ENCODE assay signal across 8 cellular contexts in the genomic region with DNA sequence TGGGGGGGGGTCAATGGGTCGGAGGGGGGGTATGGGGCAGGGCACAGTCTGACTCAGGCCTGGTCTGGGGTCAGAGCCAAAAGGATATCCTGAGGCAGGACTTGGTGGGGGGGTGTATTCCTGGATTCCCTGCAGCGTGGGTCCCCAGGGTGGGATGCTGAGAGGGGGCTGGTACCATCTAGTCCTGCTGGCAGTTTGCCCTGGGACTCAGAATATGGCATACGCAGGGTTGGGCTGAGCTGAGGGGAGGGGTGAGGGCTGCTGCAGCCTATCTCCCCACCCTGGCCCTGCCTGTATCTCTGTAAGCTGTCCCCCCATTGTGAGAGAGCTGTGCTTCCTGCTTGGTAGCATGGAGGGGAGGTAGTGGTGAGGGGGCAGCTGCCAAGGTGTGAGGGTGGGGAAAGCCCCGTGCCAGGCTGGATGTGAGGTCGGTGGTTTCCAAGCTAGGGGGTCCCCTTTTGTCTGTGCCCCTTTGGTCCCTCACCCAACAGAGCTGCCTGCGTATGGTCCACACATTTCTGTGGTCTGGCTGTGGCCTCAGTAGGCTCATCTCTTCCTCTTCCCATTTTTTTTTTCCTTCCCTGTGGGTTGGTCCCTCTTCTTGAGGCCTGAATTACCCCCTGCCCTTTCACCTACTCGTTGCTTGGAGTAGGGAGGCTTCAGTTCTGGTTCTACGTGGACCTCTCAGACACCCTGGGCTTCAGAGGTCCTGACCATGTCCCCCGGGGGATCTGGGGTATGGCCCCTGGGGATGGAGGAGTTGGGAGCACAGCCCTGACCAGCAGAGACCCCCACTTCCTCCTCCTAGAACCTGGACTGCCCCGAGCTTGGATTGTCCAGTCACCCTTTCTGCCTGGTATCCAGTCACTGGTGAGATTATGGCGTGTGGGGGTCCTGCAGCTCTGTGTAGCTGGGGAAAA. TPM values are rescaled to one million over a fixed set of nuclear protein-coding genes. Genes with fewer than 3 reads are reported as not detected.
A peak's percentile ranks its signal among the peaks of the same experiment; 100 is the strongest.
DNase-seq lines count a peak whose midpoint lies in the region; ATAC-seq and TF ChIP-seq lines count a peak whose summit lies in the region.

No MANE protein-coding gene starts in this region.

- H3K4me2 ChIP-seq in DOHH2 (ENCODE audit: low read length): peak overlapping the region; percentile 80

- no peaks in the 10 kb centered on the region for H3F3A ChIP-seq in DOHH2 (ENCODE audit: control insufficient read depth, insufficient read depth)

- H3K27me3 ChIP-seq in DOHH2 (ENCODE audit: control insufficient read depth, low read length) (no peaks in the 10 kb centered on the region), Peyer's patch (no peaks in the 10 kb centered on the region), muscle layer of colon (ENCODE audit: control insufficient read depth in 1 of 2, insufficient read depth in 2 of 2, low read length in 2 of 2) (no peaks in the 10 kb centered on the region), tibial nerve (no peaks in the 10 kb centered on the region)

- H3K4me3 ChIP-seq in DOHH2 (ENCODE audit: low read length): peak overlapping the region; percentile 94
- peak overlapping the region in 1 of 4 donors; percentile 51 for H3K4me3 ChIP-seq in Peyer's patch
- H3K4me3 ChIP-seq in muscle layer of colon (ENCODE audit: low read depth in 1 of 2, low read length in 2 of 2): no peak overlapping the region
- no peak overlapping the region for H3K4me3 ChIP-seq in tibial nerve

- ATAC-seq in GM18511 (IDR thresholded peaks at IDR 0.05; ENCODE audit: unreplicated experiment) (no peak), GM21367 (IDR thresholded peaks at IDR 0.05; ENCODE audit: unreplicated experiment) (no peak)

- peaks cover 93% of the 10 kb centered on the region for H3K79me2 ChIP-seq in DOHH2 (ENCODE audit: control insufficient read depth, low read length)

- no peak overlapping the region for H3K9ac ChIP-seq in muscle layer of colon (ENCODE audit: low read length)

- no peak for TF ChIP-seq CTCF in DOHH2 (IDR thresholded peaks at IDR 0.05; ENCODE audit: low read depth, low read length, poor library complexity, severe bottlenecking)
- no peak for TF ChIP-seq CTCF in Peyer's patch (IDR thresholded peaks at IDR 0.05)
- no peak for TF ChIP-seq CTCF in tibial nerve (IDR thresholded peaks at IDR 0.05)

- WGBS in tibial nerve, 2 donors: 30 to 31% methylated on average over 11 of the region's 11 CpGs

- no peaks in the 10 kb centered on the region for H3K9me2 ChIP-seq in DOHH2 (replicated peaks; ENCODE audit: control insufficient read depth, low read length)

- DNase-seq in Peyer's patch: peak in 2 of 3 donors; percentile 53 to 73
- DNase-seq in tibial nerve (ENCODE audit: low spot score in 2 of 2): peak in 1 of 2 donors; percentile 71
- no peak for DNase-seq in NCI-H748 treated with DMSO at 0.1 percent for 48 hours (lab: John Stamatoyannopoulos, UW)

- no peak for TF ChIP-seq EP300 in tibial nerve (IDR thresholded peaks at IDR 0.05)

- H3K36me3 ChIP-seq in DOHH2 (ENCODE audit: control insufficient read depth, low read length): no peaks in the 10 kb centered on the region
- H3K36me3 ChIP-seq in Peyer's patch: no peaks in the 10 kb centered on the region
- H3K36me3 ChIP-seq in muscle layer of colon (ENCODE audit: insufficient read depth, low read length): no peaks in the 10 kb centered on the region
- H3K36me3 ChIP-seq in tibial nerve: no peaks in the 10 kb centered on the region

- TF ChIP-seq POLR2A in Peyer's patch (IDR thresholded peaks at IDR 0.05) (no peak), tibial nerve (IDR thresholded peaks at IDR 0.05) (no peak)

- peaks cover 90% of the 10 kb centered on the region for H3K4me1 ChIP-seq in DOHH2 (ENCODE audit: control insufficient read depth, low read length)
- H3K4me1 ChIP-seq in Peyer's patch: peaks cover 11 to 96% (median 73%) of the 10 kb centered on the region in 4 donors
- peaks cover 96% of the 10 kb centered on the region for H3K4me1 ChIP-seq in muscle layer of colon (ENCODE audit: insufficient read depth, low read length)
- H3K4me1 ChIP-seq in tibial nerve: peaks cover 3 to 100% (median 94%) of the 10 kb centered on the region in 4 donors

- H3K9me3 ChIP-seq in DOHH2 (ENCODE audit: control insufficient read depth, insufficient read depth, low read length) (no peaks in the 10 kb centered on the region), Peyer's patch (no peaks in the 10 kb centered on the region), muscle layer of colon (ENCODE audit: low read length) (no peaks in the 10 kb centered on the region), tibial nerve (no peaks in the 10 kb centered on the region)

- H3K27ac ChIP-seq in DOHH2 (ENCODE audit: low read depth, low read length) (peak overlapping the region; percentile 83), Peyer's patch (peak overlapping the region; percentile 84 to 98 (median 90)), angular gyrus (ENCODE audit: low read depth, low read length) (peak overlapping the region; percentile 59), muscle layer of colon (ENCODE audit: low read depth, low read length) (peak overlapping the region; percentile 96), tibial nerve (peak overlapping the region; percentile 32 to 99 (median 90))

- H4K20me1 ChIP-seq in DOHH2 (ENCODE audit: control insufficient read depth, insufficient read depth, low read depth, low read length): peaks cover 38% of the 10 kb centered on the region

RNA-seq across cellular contexts. Expression of a gene that starts 15.0 kb away (rescaled TPM):
- total RNA-seq in Peyer's patch: 10 to 100 TPM; 46.2 to 93.3 (median 72.1) TPM
- total RNA-seq in tibial nerve: 10 to 100 TPM; 28.9 to 58.2 (median 46.4) TPM

RNA-seq across cellular contexts. Expression of a gene that starts 36.3 kb away (rescaled TPM):
- total RNA-seq in Peyer's patch (10 to 100 TPM in 1 of 4 donors, 1 to 10 TPM in 3; 2.5 to 21.5 (median 3.4) TPM), tibial nerve (1 to 10 TPM in 1 of 4 donors, under 1 TPM in 3; 0.20 to 1.8 (median 0.43) TPM)

RNA-seq across cellular contexts. Expression of a gene that starts 40.5 kb away (rescaled TPM):
- total RNA-seq in Peyer's patch: 1 to 10 TPM in 1 of 4 donors, not detected in 3; 1.6 TPM
- total RNA-seq in tibial nerve: not detected
